Comparison of ENCODE assay signal across 1 cellular context in genomic region chr7:25894902-25895791, GRCh38.
A peak's percentile ranks its signal among the peaks of the same experiment; 100 is the strongest.
TF ChIP-seq lines count a peak whose summit lies in the region.

No MANE protein-coding gene starts in this region.

TF ChIP-seq in GM23338, 12 proteins besides CTCF, POLR2A, EP300 and RAD21 (continued from another document):
- 0 out of 2 replicates have a peak, but pooled peaks have one; percentile 35 for TF ChIP-seq ETS1 (IDR thresholded peaks at IDR 0.05)
- TF ChIP-seq JUNB (IDR thresholded peaks at IDR 0.05; ENCODE audit: unreplicated experiment), result no peak
- TF ChIP-seq NANOG (IDR thresholded peaks at IDR 0.05; ENCODE audit: borderline replicate concordance), result no peak
- no peak for TF ChIP-seq ZNF114 (CRISPR knock-in tag; IDR thresholded peaks at IDR 0.05)
- TF ChIP-seq CREB1 (CRISPR knock-in tag; IDR thresholded peaks at IDR 0.05; ENCODE audit: low read depth), result no peak
- TF ChIP-seq ZNF331 (CRISPR knock-in tag; IDR thresholded peaks at IDR 0.05; ENCODE audit: low read depth), result no peak
